Comparison of ENCODE assay signal across 8 cellular contexts in the genomic region with DNA sequence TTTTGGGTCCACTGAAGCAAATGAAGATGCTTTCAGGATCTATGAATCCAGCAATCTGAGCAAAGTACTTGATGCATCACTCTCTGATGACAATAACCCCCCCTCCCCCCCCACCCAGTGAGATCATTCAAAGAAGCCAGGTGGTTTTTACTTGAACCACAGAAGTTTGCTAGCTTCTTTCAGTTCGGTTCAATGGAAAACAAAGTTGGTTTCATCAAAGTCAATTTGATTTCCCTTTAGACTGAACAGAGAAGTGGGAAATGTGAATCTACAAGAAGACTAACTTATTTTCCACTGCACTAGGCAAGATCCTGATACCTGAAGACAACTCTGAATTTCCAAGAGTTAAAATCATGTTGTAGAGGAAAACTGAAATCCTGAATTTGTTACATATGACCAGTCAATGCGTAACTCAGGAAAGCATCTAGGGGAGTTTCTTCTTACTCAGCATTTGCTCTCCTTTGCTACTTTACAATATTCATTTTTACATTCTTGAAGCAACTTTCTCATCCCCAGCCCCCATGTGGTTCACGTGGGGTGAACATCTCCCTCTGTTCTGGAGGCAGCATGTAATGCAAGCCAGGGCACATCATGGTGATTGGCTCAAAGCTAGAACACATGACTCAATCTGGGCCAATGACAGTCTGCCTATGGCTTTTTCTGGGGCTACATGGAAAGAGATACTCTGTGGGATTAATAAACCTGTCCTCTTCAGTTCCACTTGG.
A peak's percentile ranks its signal among the peaks of the same experiment; 100 is the strongest.
DNase-seq lines count a peak whose midpoint lies in the region; ATAC-seq and TF ChIP-seq lines count a peak whose summit lies in the region.

No MANE protein-coding gene starts in this region.

- H3K4me1 ChIP-seq in muscle layer of duodenum (ENCODE audit: control insufficient read depth in 1 of 2, insufficient read depth in 2 of 2, low read length in 2 of 2) (peaks cover 4 to 51% of the 10 kb centered on the region in 2 donors), gastrocnemius medialis (peaks cover 37% of the 10 kb centered on the region in 2 donors)

- peaks cover 3% of the 10 kb centered on the region in 2 donors for H3K36me3 ChIP-seq in muscle layer of duodenum (ENCODE audit: control insufficient read depth in 1 of 2, insufficient read depth in 2 of 2, low read length in 2 of 2)
- peaks cover 0 to 12% of the 10 kb centered on the region in 2 donors for H3K36me3 ChIP-seq in gastrocnemius medialis
- H3K36me3 ChIP-seq in H7 (replicated peaks; ENCODE audit: control insufficient read depth, insufficient read depth, low read length) = no peaks in the 10 kb centered on the region

- intact Hi-C loops in gastrocnemius medialis (cut with DNase I; ENCODE audit: low total_unique reads) = no loop called here

- H3K4me1 Mint-ChIP-seq in activated CD8-positive, alpha-beta memory T cell treated with anti-CD3 and anti-CD28 coated beads, Interleukin-2, amount 10 ng/mL, durations not matched to agents 7 days and 5 days = peaks cover 46% of the 10 kb centered on the region

- H3K9me3 Mint-ChIP-seq in activated CD8-positive, alpha-beta memory T cell treated with anti-CD3 and anti-CD28 coated beads, Interleukin-2, amount 10 ng/mL, durations not matched to agents 7 days and 5 days (ENCODE audit: low read depth) = no peaks in the 10 kb centered on the region

- peaks cover 29% of the 10 kb centered on the region for H3K36me3 Mint-ChIP-seq in activated CD8-positive, alpha-beta memory T cell treated with anti-CD3 and anti-CD28 coated beads, Interleukin-2, amount 10 ng/mL, durations not matched to agents 7 days and 5 days

- H3K4me3 Mint-ChIP-seq in activated CD8-positive, alpha-beta memory T cell treated with anti-CD3 and anti-CD28 coated beads, Interleukin-2, amount 10 ng/mL, durations not matched to agents 7 days and 5 days = peak overlapping the region; percentile 52

- TF ChIP-seq CTCF in gastrocnemius medialis (IDR thresholded peaks at IDR 0.05 in 4 of 5, conservative IDR thresholded peaks at IDR 0.05 in 1 of 5) = no peak

- H3K27me3 ChIP-seq in muscle layer of duodenum (ENCODE audit: low read depth, low read length) = no peaks in the 10 kb centered on the region
- H3K27me3 ChIP-seq in gastrocnemius medialis = no peaks in the 10 kb centered on the region
- peaks cover 8% of the 10 kb centered on the region for H3K27me3 ChIP-seq in H7 (ENCODE audit: control insufficient read depth, insufficient read depth, low read length)

- TF ChIP-seq POLR2A in gastrocnemius medialis (IDR thresholded peaks at IDR 0.05) = no peak

- no peaks in the 10 kb centered on the region for H3K27me3 Mint-ChIP-seq in activated CD8-positive, alpha-beta memory T cell treated with anti-CD3 and anti-CD28 coated beads, Interleukin-2, amount 10 ng/mL, durations not matched to agents 7 days and 5 days

- no peaks in the 10 kb centered on the region for H3K9me3 ChIP-seq in muscle layer of duodenum (ENCODE audit: control insufficient read depth in 1 of 2, low read length in 2 of 2)
- H3K9me3 ChIP-seq in gastrocnemius medialis = no peaks in the 10 kb centered on the region

- CTCF ChIA-PET in activated CD8-positive, alpha-beta memory T cell treated with anti-CD3 and anti-CD28 coated beads, Interleukin-2, amount 10 ng/mL, durations not matched to agents 7 days and 5 days (lab: Charles Lee) = interaction anchor here (1.2 to 1.3 kb wide), 3 partner anchors 9 to 500 kb away, joined by 3 read pairs; no protein-coding TSS in a partner anchor

- in situ Hi-C loops in gastrocnemius medialis (cut with MboI; ENCODE audit: low sequenced_read_pairs in 4 of 4) = no loop called here

- ATAC-seq in HG03196 (IDR thresholded peaks at IDR 0.05; ENCODE audit: unreplicated experiment) (peak; percentile 43), gastrocnemius medialis (no peak)
- peak; percentile 91 for ATAC-seq in activated CD8-positive, alpha-beta memory T cell treated with anti-CD3 and anti-CD28 coated beads, Interleukin-2, amount 10 ng/mL, durations not matched to agents 7 days and 5 days

- DNase-seq in GM19238 (ENCODE audit: insufficient read length, low spot score) (peak; percentile 14), gastrocnemius medialis (no peak), H7 (no peak), COLO829 (ENCODE audit: low spot score) (no peak), DMS114 treated with DMSO at 0.1 percent for 48 hours (lab: John Stamatoyannopoulos, UW; ENCODE audit: unreplicated experiment) (no peak)
- peak; percentile 78 for DNase-seq in activated CD8-positive, alpha-beta memory T cell treated with anti-CD3 and anti-CD28 coated beads, Interleukin-2, amount 10 ng/mL, durations not matched to agents 7 days and 5 days

- peak overlapping the region; percentile 89 for H3K27ac Mint-ChIP-seq in activated CD8-positive, alpha-beta memory T cell treated with anti-CD3 and anti-CD28 coated beads, Interleukin-2, amount 10 ng/mL, durations not matched to agents 7 days and 5 days

- H3K27ac ChIP-seq in muscle layer of duodenum (ENCODE audit: low read length) (peak overlapping the region; percentile 40), gastrocnemius medialis (peak overlapping the region in 1 of 4 donors; percentile 1)

- no peak overlapping the region for H3K4me3 ChIP-seq in muscle layer of duodenum (ENCODE audit: low read depth in 1 of 2, low read length in 2 of 2)
- H3K4me3 ChIP-seq in gastrocnemius medialis = no peak overlapping the region
- H3K4me3 ChIP-seq in H7 (ENCODE audit: insufficient read depth, low read depth, low read length) = no peak overlapping the region

Comparison
In these comparisons a context has a peak if more than half of its experiments do, and no peak if none do; other contexts are left out.
1. DNase-seq: peak in GM19238 (single experiment) and activated CD8-positive, alpha-beta memory T cell treated with anti-CD3 and anti-CD28 coated beads, Interleukin-2, amount 10 ng/mL, durations not matched to agents 7 days and 5 days (single experiment); none in gastrocnemius medialis (0 of 2), H7 (single experiment), COLO829 (single experiment) and DMS114 treated with DMSO at 0.1 percent for 48 hours (single experiment).
2. ATAC-seq: peak in HG03196 (single experiment) and activated CD8-positive, alpha-beta memory T cell treated with anti-CD3 and anti-CD28 coated beads, Interleukin-2, amount 10 ng/mL, durations not matched to agents 7 days and 5 days (single experiment); none in gastrocnemius medialis (0 of 2).